Comparison of ENCODE assay signal across 20 cellular contexts in the genomic region with DNA sequence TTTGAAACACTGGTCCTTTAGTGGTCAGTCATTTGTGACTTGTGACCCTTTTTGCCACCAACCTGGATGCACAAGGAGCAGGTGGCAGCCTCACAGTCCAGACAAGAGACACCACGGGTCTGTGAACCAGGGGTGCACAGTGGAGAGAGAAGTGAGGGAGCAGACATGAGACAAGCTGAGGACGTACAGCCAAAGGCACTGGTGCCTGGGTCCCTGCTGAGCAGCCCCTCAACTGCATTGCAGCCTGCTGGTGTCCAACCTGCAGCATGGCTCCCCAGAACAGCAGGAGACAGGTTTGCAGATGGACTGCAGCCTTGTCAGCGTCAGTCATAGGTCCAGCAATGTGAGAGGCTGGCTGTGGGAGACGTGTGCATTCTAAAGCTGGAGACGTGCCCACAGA.
DNase-seq lines count a peak whose midpoint lies in the region; ATAC-seq, FAIRE-seq and TF ChIP-seq lines count a peak whose summit lies in the region.
"Had no signal": no experiment of that assay in that cellular context is flagged by ENCODE, and none has a peak within 500 bp of the region (broad histone marks: within the 10 kb centered on the region; RNA-seq: fewer than 3 reads in every experiment).

No MANE protein-coding gene starts in this region.

- POLR2A ChIA-PET in PC-3 (lab: Charles Lee; ENCODE audit: unreplicated experiment) (no interaction called here), endothelial cell of umbilical vein (lab: Charles Lee) (no interaction called here)

- H3K4me3 Mint-ChIP-seq in neural progenitor cell, result no peak overlapping the region
- H3K4me3 Mint-ChIP-seq in activated T-cell treated with anti-CD3 and anti-CD28 coated beads, Interleukin-2, amount 50 U/mL, for 4 hours, result no peak overlapping the region
- H3K4me3 Mint-ChIP-seq: CD14-positive monocyte; CD4-positive, alpha-beta memory T cell; GM23338; IgD-negative memory B cell had no signal

- H3K79me2 ChIP-seq in PC-3 (ENCODE audit: low read length), result no peaks in the 10 kb centered on the region
- H3K79me2 ChIP-seq in endothelial cell of umbilical vein (ENCODE audit: control insufficient read depth, insufficient read depth, low read length), result no peaks in the 10 kb centered on the region
- H3K79me2 ChIP-seq in neural progenitor cell (ENCODE audit: low read depth), result no peaks in the 10 kb centered on the region

- H3K4me2 ChIP-seq in PC-3 (ENCODE audit: low read length) (no peak overlapping the region), endothelial cell of umbilical vein (ENCODE audit: insufficient read depth, low read length) (no peak overlapping the region), neural progenitor cell (no peak overlapping the region)
- H3K4me2 ChIP-seq: BLaER1, GM23338 had no signal

- H3F3A ChIP-seq in PC-3 (ENCODE audit: low read length, unreplicated experiment), result peaks cover 6% of the 10 kb centered on the region
- no peaks in the 10 kb centered on the region for H3F3A ChIP-seq in neural progenitor cell (ENCODE audit: low read depth)

- TF ChIP-seq POLR2A in endothelial cell of umbilical vein (IDR thresholded peaks at IDR 0.05; ENCODE audit: low read depth, low read length), result no peak

- H3K4me1 ChIP-seq in PC-3 (ENCODE audit: insufficient read depth, low read length) (peaks cover 29% of the 10 kb centered on the region), endothelial cell of umbilical vein (ENCODE audit: control insufficient read depth, extremely low read depth, insufficient read depth, low read length) (peaks cover 16% of the 10 kb centered on the region), neural progenitor cell (no peaks in the 10 kb centered on the region)

- H3K27me3 Mint-ChIP-seq in neural progenitor cell (ENCODE audit: insufficient read depth, low read depth), result peaks cover 5% of the 10 kb centered on the region
- peaks cover 10% of the 10 kb centered on the region for H3K27me3 Mint-ChIP-seq in activated T-cell treated with anti-CD3 and anti-CD28 coated beads, Interleukin-2, amount 50 U/mL, for 4 hours (ENCODE audit: low read depth)

- H3K27ac ChIP-seq in PC-3 (ENCODE audit: low read length), result peak overlapping the region; percentile 77; the same call in 1 of the 2 replicates
- peak overlapping the region; percentile 78 for H3K27ac ChIP-seq in endothelial cell of umbilical vein (ENCODE audit: insufficient read depth, low read depth, low read length)
- no peak overlapping the region for H3K27ac ChIP-seq in neural progenitor cell
- H3K27ac ChIP-seq: BLaER1 had no signal

- intact Hi-C loops in PC-3 (cut with micrococcal nuclease), result no loop called here
- intact Hi-C loops in endothelial cell of umbilical vein (cut with micrococcal nuclease), result no loop called here

- H3K36me3 Mint-ChIP-seq in neural progenitor cell, result no peaks in the 10 kb centered on the region
- no peaks in the 10 kb centered on the region for H3K36me3 Mint-ChIP-seq in activated T-cell treated with anti-CD3 and anti-CD28 coated beads, Interleukin-2, amount 50 U/mL, for 4 hours (ENCODE audit: insufficient read depth)
- H3K36me3 Mint-ChIP-seq: CD14-positive monocyte; CD4-positive, alpha-beta memory T cell had no signal

- peaks cover 6% of the 10 kb centered on the region for H3K9me3 Mint-ChIP-seq in neural progenitor cell
- H3K9me3 Mint-ChIP-seq in activated T-cell treated with anti-CD3 and anti-CD28 coated beads, Interleukin-2, amount 50 U/mL, for 4 hours, result no peaks in the 10 kb centered on the region
- H3K9me3 Mint-ChIP-seq: CD4-positive, alpha-beta memory T cell; GM23338; IgD-negative memory B cell had no signal

- FAIRE-seq in endothelial cell of umbilical vein (lab: Jason Lieb, UNC), result no peak
- FAIRE-seq: A204.1, H54, HepG2 had no signal

- H3K4me3 ChIP-seq in PC-3 (ENCODE audit: low read length) (no peak overlapping the region), endothelial cell of umbilical vein (replicated peaks in 1 of 3; ENCODE audit: insufficient read depth in 1 of 3, low read depth in 1 of 3, low read length in 3 of 3) (no peak overlapping the region), neural progenitor cell (no peak overlapping the region)
- H3K4me3 ChIP-seq: BLaER1, GM23338 had no signal

- H3K9me1 ChIP-seq in endothelial cell of umbilical vein (replicated peaks; ENCODE audit: control insufficient read depth, extremely low read depth, insufficient read depth, low read length), result no peaks in the 10 kb centered on the region

- no peaks in the 10 kb centered on the region for H3K9me2 ChIP-seq in PC-3 (replicated peaks; ENCODE audit: low read length)

- no peaks in the 10 kb centered on the region for H4K20me1 ChIP-seq in PC-3 (ENCODE audit: low read length)
- H4K20me1 ChIP-seq in endothelial cell of umbilical vein (replicated peaks; ENCODE audit: control insufficient read depth, extremely low read depth, insufficient read depth, low read length), result no peaks in the 10 kb centered on the region
- H4K20me1 ChIP-seq in neural progenitor cell (ENCODE audit: low read depth), result no peaks in the 10 kb centered on the region
- H4K20me1 ChIP-seq: BLaER1 had no signal

- H3K36me3 ChIP-seq in PC-3 (ENCODE audit: low read depth, low read length) (no peaks in the 10 kb centered on the region), endothelial cell of umbilical vein (ENCODE audit: control insufficient read depth in 2 of 2, extremely low read depth in 1 of 2, insufficient read depth in 2 of 2, low read length in 2 of 2) (no peaks in the 10 kb centered on the region), neural progenitor cell (no peaks in the 10 kb centered on the region)
- H3K36me3 ChIP-seq: BLaER1 had no signal

- no peaks in the 10 kb centered on the region for H3K27me3 ChIP-seq in PC-3 (ENCODE audit: low read length)
- no peaks in the 10 kb centered on the region for H3K27me3 ChIP-seq in endothelial cell of umbilical vein (ENCODE audit: control insufficient read depth in 2 of 2, insufficient read depth in 2 of 2, low read length in 2 of 2)
- no peaks in the 10 kb centered on the region for H3K27me3 ChIP-seq in neural progenitor cell
- H3K27me3 ChIP-seq: BLaER1 had no signal

- CTCF ChIA-PET in PC-3 (lab: Charles Lee) (no interaction called here), endothelial cell of umbilical vein (lab: Charles Lee) (interaction anchor here (0.6 kb wide), 1 partner anchor 12 kb away, joined by 3 read pairs; no protein-coding TSS in a partner anchor)

- H3K9me3 ChIP-seq in PC-3 (ENCODE audit: low read length) (no peaks in the 10 kb centered on the region), endothelial cell of umbilical vein (replicated peaks; ENCODE audit: control insufficient read depth, insufficient read depth, low read length) (no peaks in the 10 kb centered on the region), neural progenitor cell (ENCODE audit: low read depth) (no peaks in the 10 kb centered on the region)
- H3K9me3 ChIP-seq: BLaER1 had no signal

- no peak for TF ChIP-seq CTCF in PC-3 (conservative IDR thresholded peaks at IDR 0.05; ENCODE audit: low read depth, low read length)
- TF ChIP-seq CTCF in endothelial cell of umbilical vein (IDR thresholded peaks at IDR 0.05; ENCODE audit: extremely low read depth in 1 of 2, insufficient read depth in 1 of 2, low read depth in 1 of 2, low read length in 2 of 2), result no peak
- TF ChIP-seq CTCF in neural progenitor cell (IDR thresholded peaks at IDR 0.05), result no peak

- DNase-seq in PC-3 (no peak), endothelial cell of umbilical vein (ENCODE audit: low read depth, low spot score) (no peak), neural progenitor cell (ENCODE audit: low spot score) (no peak), mucosa of gallbladder (ENCODE audit: low spot score) (no peak), epidermal melanocyte (ENCODE audit: insufficient read length, low spot score) (no peak), NCI-H2227 (lab: John Stamatoyannopoulos, UW; ENCODE audit: unreplicated experiment) (no peak)
- no peak for DNase-seq in activated T-cell treated with anti-CD3 and anti-CD28 coated beads, Interleukin-2, amount 50 U/mL, for 4 hours
- DNase-seq: AML-193; CD4-positive, alpha-beta memory T cell; DMS153; DMS79; GDM1; HCEC 1CT had no signal

- H3K9ac ChIP-seq in PC-3 (ENCODE audit: low read length), result no peak overlapping the region
- H3K9ac ChIP-seq in endothelial cell of umbilical vein (replicated peaks; ENCODE audit: extremely low read depth, insufficient read depth, low read length), result no peak overlapping the region
- H3K9ac ChIP-seq in neural progenitor cell, result no peak overlapping the region
- H3K9ac ChIP-seq: BLaER1 had no signal

- BruUV-seq in PC-3 (replicated peaks; lab: Mats Ljungman, UMichigan) (no TSS peak), endothelial cell of umbilical vein (replicated peaks; lab: Mats Ljungman, UMichigan) (no TSS peak)

- no peak for ATAC-seq in PC-3
- ATAC-seq in activated T-cell treated with anti-CD3 and anti-CD28 coated beads, Interleukin-2, amount 50 U/mL, for 4 hours, result no peak
- ATAC-seq: GM23338, HepG2 had no signal

- peak overlapping the region; percentile 6 for H3K27ac Mint-ChIP-seq in neural progenitor cell
- H3K27ac Mint-ChIP-seq: CD14-positive monocyte, GM23338, IgD-negative memory B cell had no signal

- no peaks in the 10 kb centered on the region for H3K4me1 Mint-ChIP-seq in neural progenitor cell
- H3K4me1 Mint-ChIP-seq in activated T-cell treated with anti-CD3 and anti-CD28 coated beads, Interleukin-2, amount 50 U/mL, for 4 hours (ENCODE audit: low read depth), result no peaks in the 10 kb centered on the region
- H3K4me1 Mint-ChIP-seq: CD14-positive monocyte; CD4-positive, alpha-beta memory T cell; GM23338 had no signal

- H2AFZ ChIP-seq in PC-3 (ENCODE audit: low read length) (no peak overlapping the region), endothelial cell of umbilical vein (ENCODE audit: low read depth, low read length) (no peak overlapping the region), neural progenitor cell (replicated peaks) (no peak overlapping the region)
- H2AFZ ChIP-seq: GM23338 had no signal

- dilution Hi-C loops in endothelial cell of umbilical vein (cut with MboI; ENCODE audit: extremely low pct_ligation_motif_present, low sequenced_read_pairs), result no loop called here

TF ChIP-seq in endothelial cell of umbilical vein, 7 proteins besides CTCF, POLR2A, EP300 and RAD21:
- TF ChIP-seq GATA2 (IDR thresholded peaks at IDR 0.05; ENCODE audit: insufficient read depth, insufficient read length, low read depth, low read length), result no peak
- TF ChIP-seq EZH2 (IDR thresholded peaks at IDR 0.05; ENCODE audit: borderline replicate concordance, low read depth, low read length, severe bottlenecking), result no peak
- TF ChIP-seq FOS (IDR thresholded peaks at IDR 0.05; ENCODE audit: borderline replicate concordance, insufficient read depth, low read length), result no peak
- TF ChIP-seq POLR2AphosphoS5 (IDR thresholded peaks at IDR 0.05; ENCODE audit: insufficient read depth, low read depth, low read length), result no peak
- TF ChIP-seq MYC (IDR thresholded peaks at IDR 0.05; ENCODE audit: low read depth, low read length), result no peak
- no peak for TF ChIP-seq JUN (IDR thresholded peaks at IDR 0.05; ENCODE audit: borderline replicate concordance, insufficient read depth, insufficient read length, low read depth)
- TF ChIP-seq, protein P1, sequence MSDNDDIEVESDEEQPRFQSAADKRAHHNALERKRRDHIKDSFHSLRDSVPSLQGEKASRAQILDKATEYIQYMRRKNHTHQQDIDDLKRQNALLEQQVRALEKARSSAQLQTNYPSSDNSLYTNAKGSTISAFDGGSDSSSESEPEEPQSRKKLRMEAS (IDR thresholded peaks at IDR 0.05; ENCODE audit: insufficient read depth, insufficient read length), result no peak
